ENCODE assay signal across 27 cellular contexts in genomic region chr21:17444828-17445227, GRCh38.
"Had no signal": no experiment of that assay in that cellular context is flagged by ENCODE, and none has a peak within 500 bp of the region (broad histone marks: within the 10 kb centered on the region; RNA-seq: fewer than 3 reads in every experiment).

No MANE protein-coding gene starts in this region.

- H3K9me3 Mint-ChIP-seq: activated CD4-positive, alpha-beta memory T cell treated with anti-CD3 and anti-CD28 coated beads, Interleukin-2, amount 10 ng/mL, durations not matched to agents 7 days and 5 days; activated CD4-positive, alpha-beta T cell treated with anti-CD3 and anti-CD28 coated beads, Interleukin-2, amount 10 ng/mL, durations not matched to agents 7 days and 5 days; activated naive CD4-positive, alpha-beta T cell treated with anti-CD3 and anti-CD28 coated beads, Interleukin-2, amount 10 ng/mL, durations not matched to agents 7 days and 5 days; activated naive CD4-positive, alpha-beta T cell treated with anti-CD3 and anti-CD28 coated beads, Interleukin-2, amount 50 U/mL, for 72 hours; activated naive CD8-positive, alpha-beta T cell treated with anti-CD3 and anti-CD28 coated beads, Interleukin-2, amount 10 ng/mL, durations not matched to agents 7 days and 5 days; activated T-cell treated with anti-CD3 and anti-CD28 coated beads, Interleukin-2, amount 50 U/mL, for 24 hours; activated T-cell treated with anti-CD3 and anti-CD28 coated beads, Interleukin-2, amount 50 U/mL, for 72 hours; WTC11 had no signal

- H3K27me3 Mint-ChIP-seq: activated CD4-positive, alpha-beta memory T cell treated with anti-CD3 and anti-CD28 coated beads, Interleukin-2, amount 10 ng/mL, durations not matched to agents 7 days and 5 days; brain had no signal

- ATAC-seq: activated naive CD4-positive, alpha-beta T cell treated with anti-CD3 and anti-CD28 coated beads, Interleukin-2, amount 50 U/mL, for 72 hours; activated T-cell treated with anti-CD3 and anti-CD28 coated beads, Interleukin-2, amount 50 U/mL, for 72 hours; WTC11 had no signal

- H3K27ac Mint-ChIP-seq: activated CD4-positive, alpha-beta memory T cell treated with anti-CD3 and anti-CD28 coated beads, Interleukin-2, amount 10 ng/mL, durations not matched to agents 7 days and 5 days; activated CD4-positive, alpha-beta T cell treated with anti-CD3 and anti-CD28 coated beads, Interleukin-2, amount 10 ng/mL, durations not matched to agents 7 days and 5 days; activated naive CD4-positive, alpha-beta T cell treated with anti-CD3 and anti-CD28 coated beads, Interleukin-2, amount 10 ng/mL, durations not matched to agents 7 days and 5 days; activated naive CD4-positive, alpha-beta T cell treated with anti-CD3 and anti-CD28 coated beads, Interleukin-2, amount 50 U/mL, for 72 hours; activated naive CD8-positive, alpha-beta T cell treated with anti-CD3 and anti-CD28 coated beads, Interleukin-2, amount 10 ng/mL, durations not matched to agents 7 days and 5 days; activated T-cell treated with anti-CD3 and anti-CD28 coated beads, Interleukin-2, amount 50 U/mL, for 24 hours; activated T-cell treated with anti-CD3 and anti-CD28 coated beads, Interleukin-2, amount 50 U/mL, for 72 hours; brain; WTC11 had no signal

- DNase-seq: activated CD4-positive, alpha-beta memory T cell treated with anti-CD3 and anti-CD28 coated beads, Interleukin-2, amount 10 ng/mL, durations not matched to agents 7 days and 5 days; activated CD4-positive, alpha-beta T cell treated with anti-CD3 and anti-CD28 coated beads for 1 hour; activated CD4-positive, alpha-beta T cell treated with anti-CD3 and anti-CD28 coated beads for 4 hours; activated CD4-positive, alpha-beta T cell treated with anti-CD3 and anti-CD28 coated beads, Interleukin-2, amount 10 ng/mL, durations not matched to agents 7 days and 5 days; activated CD4-positive, alpha-beta T cell treated with anti-CD3 and anti-CD28 coated beads, Interleukin-2, amount 50 U/mL, for 4 hours; activated CD8-positive, alpha-beta memory T cell treated with anti-CD3 and anti-CD28 coated beads, Interleukin-2, amount 50 U/mL, for 48 hours; activated gamma-delta T cell; activated naive CD4-positive, alpha-beta T cell; activated naive CD4-positive, alpha-beta T cell treated with anti-CD3 and anti-CD28 coated beads, Interleukin-2, amount 10 ng/mL, durations not matched to agents 7 days and 5 days; activated naive CD8-positive, alpha-beta T cell treated with anti-CD3 and anti-CD28 coated beads, Interleukin-2, amount 10 ng/mL, durations not matched to agents 7 days and 5 days; activated T-cell treated with anti-CD3 and anti-CD28 coated beads for 4 hours; activated T-cell treated with anti-CD3 and anti-CD28 coated beads, Interleukin-2, amount 50 U/mL, for 24 hours; activated T-cell treated with anti-CD3 and anti-CD28 coated beads, Interleukin-2, amount 50 U/mL, for 72 hours; central memory CD4-positive, alpha-beta T cell; cerebellar nuclear complex; colonic mucosa; effector CD8-positive, alpha-beta T cell; foreskin fibroblast; head of caudate nucleus; T-helper 2 cell had no signal

- H3K4me3 ChIP-seq: ascending aorta, breast epithelium, cardiac muscle cell, colonic mucosa had no signal

- H3K36me3 Mint-ChIP-seq: activated naive CD4-positive, alpha-beta T cell treated with anti-CD3 and anti-CD28 coated beads, Interleukin-2, amount 10 ng/mL, durations not matched to agents 7 days and 5 days; activated naive CD4-positive, alpha-beta T cell treated with anti-CD3 and anti-CD28 coated beads, Interleukin-2, amount 50 U/mL, for 72 hours; activated naive CD8-positive, alpha-beta T cell treated with anti-CD3 and anti-CD28 coated beads, Interleukin-2, amount 10 ng/mL, durations not matched to agents 7 days and 5 days; brain; WTC11 had no signal

- H3K27ac ChIP-seq: ascending aorta, breast epithelium, cardiac muscle cell, colonic mucosa, epithelial cell of prostate had no signal

- H3K9me3 ChIP-seq: ascending aorta, breast epithelium, colonic mucosa had no signal

- H3K4me3 Mint-ChIP-seq: activated CD4-positive, alpha-beta memory T cell treated with anti-CD3 and anti-CD28 coated beads, Interleukin-2, amount 10 ng/mL, durations not matched to agents 7 days and 5 days; activated CD4-positive, alpha-beta T cell treated with anti-CD3 and anti-CD28 coated beads, Interleukin-2, amount 10 ng/mL, durations not matched to agents 7 days and 5 days; activated naive CD4-positive, alpha-beta T cell treated with anti-CD3 and anti-CD28 coated beads, Interleukin-2, amount 10 ng/mL, durations not matched to agents 7 days and 5 days; activated naive CD8-positive, alpha-beta T cell treated with anti-CD3 and anti-CD28 coated beads, Interleukin-2, amount 10 ng/mL, durations not matched to agents 7 days and 5 days; activated T-cell treated with anti-CD3 and anti-CD28 coated beads, Interleukin-2, amount 50 U/mL, for 24 hours; activated T-cell treated with anti-CD3 and anti-CD28 coated beads, Interleukin-2, amount 50 U/mL, for 72 hours; brain; WTC11 had no signal

- H3K36me3 ChIP-seq: ascending aorta, breast epithelium, cardiac muscle cell, colonic mucosa had no signal

- H3K4me1 ChIP-seq: ascending aorta, breast epithelium, colonic mucosa had no signal

- H3K4me1 Mint-ChIP-seq: activated CD4-positive, alpha-beta memory T cell treated with anti-CD3 and anti-CD28 coated beads, Interleukin-2, amount 10 ng/mL, durations not matched to agents 7 days and 5 days; activated CD4-positive, alpha-beta T cell treated with anti-CD3 and anti-CD28 coated beads, Interleukin-2, amount 10 ng/mL, durations not matched to agents 7 days and 5 days; activated naive CD4-positive, alpha-beta T cell treated with anti-CD3 and anti-CD28 coated beads, Interleukin-2, amount 10 ng/mL, durations not matched to agents 7 days and 5 days; activated naive CD8-positive, alpha-beta T cell treated with anti-CD3 and anti-CD28 coated beads, Interleukin-2, amount 10 ng/mL, durations not matched to agents 7 days and 5 days had no signal

- H3K27me3 ChIP-seq: ascending aorta, breast epithelium, cardiac muscle cell, colonic mucosa had no signal
